In the genomic region with DNA sequence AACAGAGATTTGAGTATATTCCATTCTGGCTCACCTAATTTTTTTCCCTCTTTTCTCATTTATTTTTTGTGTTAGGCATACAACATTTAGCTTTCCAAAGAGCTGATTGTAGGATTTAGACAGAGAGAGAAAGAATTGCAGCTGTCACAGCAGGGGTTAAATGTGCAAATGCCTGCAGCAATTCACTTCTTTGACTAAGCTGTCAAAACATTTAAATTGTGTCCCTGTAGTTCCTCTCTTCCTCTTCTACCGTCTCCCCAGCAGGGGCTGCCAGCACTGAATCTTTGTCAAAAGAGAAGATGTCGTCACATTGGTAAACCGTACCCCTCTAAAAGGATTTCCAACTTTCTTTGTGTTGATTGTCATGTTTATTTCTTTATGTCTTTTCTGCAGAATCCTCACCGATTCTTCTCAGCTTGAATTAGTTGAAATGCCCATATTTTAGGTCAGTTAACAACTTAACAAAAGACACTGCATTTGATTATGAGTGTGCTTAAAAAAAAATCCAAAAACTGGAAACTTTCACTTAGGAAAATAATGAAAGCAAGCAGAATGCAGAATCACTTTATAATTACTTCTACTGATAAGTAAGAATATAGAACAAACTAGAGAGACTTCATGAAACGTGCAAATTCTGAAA, we compare ENCODE assay signal across 9 cellular contexts.
DNase-seq lines count a peak whose midpoint lies in the region; ATAC-seq and TF ChIP-seq lines count a peak whose summit lies in the region.
"Had no signal": no experiment of that assay in that cellular context is flagged by ENCODE, and none has a peak within 500 bp of the region (broad histone marks: within the 10 kb centered on the region; RNA-seq: fewer than 3 reads in every experiment).

No MANE protein-coding gene starts in this region.

- H3K27ac Mint-ChIP-seq in type B pancreatic cell = no peak overlapping the region

- peak overlapping the region; percentile 59 for H3K4me3 Mint-ChIP-seq in type B pancreatic cell

- H3K4me1 Mint-ChIP-seq in type B pancreatic cell (ENCODE audit: unreplicated experiment) = peaks cover 35% of the 10 kb centered on the region

- H3K9me3 ChIP-seq in cardiac muscle cell (ENCODE audit: low read depth) = no peaks in the 10 kb centered on the region
- no peaks in the 10 kb centered on the region for H3K9me3 ChIP-seq in heart left ventricle

- H3K27ac ChIP-seq in cardiac muscle cell (no peak overlapping the region), heart left ventricle (no peak overlapping the region)
- H3K27ac ChIP-seq: C4-2B had no signal

- peaks cover 21% of the 10 kb centered on the region for H3K4me1 ChIP-seq in cardiac muscle cell (ENCODE audit: low read depth)
- H3K4me1 ChIP-seq in heart left ventricle = peaks cover 0 to 4% (median 0%) of the 10 kb centered on the region in 12 donors

- H3K9me3 Mint-ChIP-seq in type B pancreatic cell = no peaks in the 10 kb centered on the region

- H3K27me3 ChIP-seq in cardiac muscle cell = no peaks in the 10 kb centered on the region
- no peaks in the 10 kb centered on the region for H3K27me3 ChIP-seq in heart left ventricle

- ATAC-seq in heart left ventricle = no peak
- no peak for ATAC-seq in HG02973 (IDR thresholded peaks at IDR 0.05; ENCODE audit: unreplicated experiment)
- no peak for ATAC-seq in HG03521 (IDR thresholded peaks at IDR 0.05; ENCODE audit: unreplicated experiment)

- WGBS in heart left ventricle, 4 donors = 31 to 36% (median 33%) methylated on average over 5 of the region's 5 CpGs

- H3K36me3 Mint-ChIP-seq in type B pancreatic cell = no peaks in the 10 kb centered on the region

- peak; percentile 33 to 37 for DNase-seq in cardiac muscle cell (ENCODE audit: low read depth in 1 of 2, low spot score in 1 of 2)
- no peak for DNase-seq in heart left ventricle
- DNase-seq in RPMI7951 (ENCODE audit: low read depth) = peak; percentile 50
- no peak for DNase-seq in fibroblast of villous mesenchyme (ENCODE audit: low read depth)
- DNase-seq in type B pancreatic cell (ENCODE audit: extremely low spot score, unreplicated experiment) = no peak
- DNase-seq in amniotic stem cell (lab: John Stamatoyannopoulos, UW) = no peak

- TF ChIP-seq POLR2A in heart left ventricle (IDR thresholded peaks at IDR 0.05) = no peak

- no peaks in the 10 kb centered on the region for H3K36me3 ChIP-seq in cardiac muscle cell
- H3K36me3 ChIP-seq in heart left ventricle = no peaks in the 10 kb centered on the region

- peaks cover 6% of the 10 kb centered on the region for H3K27me3 Mint-ChIP-seq in type B pancreatic cell

- H3K4me3 ChIP-seq in cardiac muscle cell (no peak overlapping the region), heart left ventricle (peak overlapping the region in 5 of 12 donors; percentile 2 to 32 (median 11)), fibroblast of villous mesenchyme (ENCODE audit: low read depth, low read length) (no peak overlapping the region)

- TF ChIP-seq CTCF in cardiac muscle cell (IDR thresholded peaks at IDR 0.05; ENCODE audit: low read depth, low read length) = peak; percentile 35
- peak in 2 of 12 donors; percentile 10 to 14 for TF ChIP-seq CTCF in heart left ventricle (IDR thresholded peaks at IDR 0.05)
- peak; percentile 13 for TF ChIP-seq CTCF in fibroblast of villous mesenchyme (IDR thresholded peaks at IDR 0.05; ENCODE audit: insufficient read depth, low read depth, low read length)
- TF ChIP-seq CTCF in type B pancreatic cell (conservative IDR thresholded peaks at IDR 0.05) = peak; percentile 73

- intact Hi-C loops in heart left ventricle (cut with DNase I) = no loop called here

Comparison
In these comparisons a context has a peak if more than half of its experiments do, and no peak if none do; other contexts are left out.
1. DNase-seq: peak in cardiac muscle cell (2 of 2) and RPMI7951 (single experiment); none in heart left ventricle (0 of 5), fibroblast of villous mesenchyme (single experiment), type B pancreatic cell (single experiment) and amniotic stem cell (single experiment).